31 cellular contexts compared by ENCODE assay signal in the genomic region with DNA sequence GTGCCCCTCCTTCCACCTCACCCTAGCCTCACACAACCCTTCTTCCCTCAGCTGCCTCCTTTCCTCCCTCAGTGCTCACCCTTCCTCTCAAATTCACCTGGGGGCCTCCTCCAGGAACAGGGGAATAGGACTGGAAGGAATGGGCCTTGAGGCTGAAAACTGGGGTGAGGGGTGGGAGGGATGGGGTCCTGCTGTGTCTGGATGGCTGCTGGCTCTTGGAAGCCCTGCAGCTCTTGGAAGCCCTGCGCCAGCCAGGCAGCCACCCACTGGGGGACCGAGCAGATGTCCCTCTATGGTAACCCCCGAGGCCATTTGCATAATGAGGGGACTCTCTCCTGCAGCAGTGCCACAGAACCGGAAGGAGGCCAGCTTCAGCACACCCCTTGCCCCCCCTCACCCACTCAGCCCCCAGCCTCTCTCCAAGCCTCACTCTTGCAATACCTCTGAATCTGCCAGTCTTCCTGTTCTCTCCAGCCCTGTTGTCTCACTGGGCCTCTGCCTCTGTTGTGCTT.
DNase-seq lines count a peak whose midpoint lies in the region; ATAC-seq and TF ChIP-seq lines count a peak whose summit lies in the region.
"Had no signal": no experiment of that assay in that cellular context is flagged by ENCODE, and none has a peak within 500 bp of the region (broad histone marks: within the 10 kb centered on the region; RNA-seq: fewer than 3 reads in every experiment).

No MANE protein-coding gene starts in this region.

- H4K20me1 ChIP-seq in BLaER1, result peaks cover 25% of the 10 kb centered on the region; the same call in 1 of the 2 replicates

- H3K36me3 ChIP-seq in BLaER1, result peaks cover 42% of the 10 kb centered on the region
- H3K36me3 ChIP-seq in H7 (replicated peaks; ENCODE audit: control insufficient read depth, insufficient read depth, low read length), result peaks cover 7% of the 10 kb centered on the region
- H3K36me3 ChIP-seq in SK-N-MC (ENCODE audit: insufficient read depth, low read length), result peaks cover 12% of the 10 kb centered on the region; the same call in 1 of the 2 replicates
- H3K36me3 ChIP-seq: BE2C, neutrophil, prostate gland had no signal

- TF ChIP-seq CTCF in nephron (IDR thresholded peaks at IDR 0.05; ENCODE audit: unreplicated experiment in 3 of 3) (no peak), GM13976 (IDR thresholded peaks at IDR 0.05; ENCODE audit: borderline replicate concordance, control extremely low read depth, extremely low read depth, insufficient read depth, missing control alignments) (no peak)

- H3K4me2 ChIP-seq in BLaER1, result peak overlapping the region; percentile 42
- H3K4me2 ChIP-seq: SK-N-SH had no signal

- H3K27ac ChIP-seq in BLaER1, result peak overlapping the region; percentile 31; the same call in 1 of the 2 replicates
- peak overlapping the region; percentile 81; the same call in 1 of the 2 replicates for H3K27ac ChIP-seq in SK-N-MC
- H3K27ac ChIP-seq: esophagus squamous epithelium, foreskin keratinocyte, heart left ventricle, left ventricle myocardium inferior, neutrophil, prostate gland, stomach had no signal

- H3K9ac ChIP-seq in BLaER1 (no peak overlapping the region), SK-N-MC (ENCODE audit: insufficient read length) (peak overlapping the region; percentile 45)
- H3K9ac ChIP-seq: SK-N-SH had no signal

- DNase-seq in H7 (peak; percentile 68), SK-N-MC (ENCODE audit: low read depth, low spot score) (no peak), iPS-NIHi7 (ENCODE audit: extremely low spot score) (no peak), GM13976 (ENCODE audit: low spot score) (no peak)
- DNase-seq in stimulated activated naive CD8-positive, alpha-beta T cell treated with anti-CD3 and anti-CD28 coated beads, Interleukin-15, Interleukin-2, amounts not matched to agents 100 U/mL and 50 U/mL, for 24 hours, result no peak
- DNase-seq: ACHN; activated naive CD4-positive, alpha-beta T cell treated with Interleukin-2 at 50 U/mL for 16 hours; activated T-cell treated with anti-CD3 and anti-CD28 coated beads, Interleukin-2, amount 50 U/mL, for 72 hours; BE2C; DMS79; esophagus squamous epithelium; foreskin keratinocyte; GDM1; heart left ventricle; KBM-7; left ventricle myocardium inferior; mesenchymal stem cell; NCI-H1436; NCI-H2081 treated with DMSO at 0.1 percent for 48 hours; NCI-H345; RPMI8226; SK-N-SH; stimulated activated CD4-positive, alpha-beta T cell treated with anti-CD3 and anti-CD28 coated beads, Interleukin-2, amount 100 ng/mL, for 48 hours; stomach had no signal

- no peaks in the 10 kb centered on the region for H3K9me3 Mint-ChIP-seq in nephron
- H3K9me3 Mint-ChIP-seq: activated T-cell treated with anti-CD3 and anti-CD28 coated beads, Interleukin-2, amount 50 U/mL, for 72 hours; central memory CD8-positive, alpha-beta T cell; dendritic cell treated with granulocyte-macrophage colony-stimulating factor and Interleukin-4, amounts not matched to agents 40 ng/mL and 50 ng/mL, for 4 days had no signal

- ATAC-seq in stimulated activated naive CD8-positive, alpha-beta T cell treated with anti-CD3 and anti-CD28 coated beads, Interleukin-15, Interleukin-2, amounts not matched to agents 100 U/mL and 50 U/mL, for 24 hours, result no peak
- ATAC-seq: activated T-cell treated with anti-CD3 and anti-CD28 coated beads, Interleukin-2, amount 50 U/mL, for 72 hours; foreskin keratinocyte; heart left ventricle; sciatic nerve had no signal

- H3K27me3 ChIP-seq in BLaER1 (no peaks in the 10 kb centered on the region), H7 (ENCODE audit: control insufficient read depth, insufficient read depth, low read length) (no peaks in the 10 kb centered on the region)
- H3K27me3 ChIP-seq: BE2C, esophagus squamous epithelium, foreskin keratinocyte, heart left ventricle, neutrophil, stomach had no signal

- no peak overlapping the region for H3K4me3 Mint-ChIP-seq in nephron
- H3K4me3 Mint-ChIP-seq: activated T-cell treated with anti-CD3 and anti-CD28 coated beads, Interleukin-2, amount 50 U/mL, for 72 hours; central memory CD8-positive, alpha-beta T cell; dendritic cell treated with granulocyte-macrophage colony-stimulating factor and Interleukin-4, amounts not matched to agents 40 ng/mL and 50 ng/mL, for 4 days had no signal

- H3K4me1 Mint-ChIP-seq in nephron, result peaks cover 15% of the 10 kb centered on the region
- H3K4me1 Mint-ChIP-seq: central memory CD8-positive, alpha-beta T cell had no signal

- in situ Hi-C loops in GM13976 (cut with MboI; ENCODE audit: low sequenced_read_pairs, unreplicated experiment), result no loop called here

- H3K4me3 ChIP-seq in BLaER1, result no peak overlapping the region
- H3K4me3 ChIP-seq in H7 (ENCODE audit: insufficient read depth, low read depth, low read length), result no peak overlapping the region
- H3K4me3 ChIP-seq in SK-N-MC, result peak overlapping the region; percentile 48
- H3K4me3 ChIP-seq: esophagus squamous epithelium, heart left ventricle, left ventricle myocardium inferior, prostate gland, stomach had no signal

- H3K27ac Mint-ChIP-seq in nephron, result peak overlapping the region in 2 of 3 experiments; percentile 7 to 46
- H3K27ac Mint-ChIP-seq: activated T-cell treated with anti-CD3 and anti-CD28 coated beads, Interleukin-2, amount 50 U/mL, for 72 hours; dendritic cell treated with granulocyte-macrophage colony-stimulating factor and Interleukin-4, amounts not matched to agents 40 ng/mL and 50 ng/mL, for 4 days had no signal

- H3K36me3 Mint-ChIP-seq in nephron (ENCODE audit: low read depth), result peaks cover 61% of the 10 kb centered on the region

- H3K9me3 ChIP-seq in BLaER1 (no peaks in the 10 kb centered on the region), SK-N-MC (ENCODE audit: low read depth, low read length) (no peaks in the 10 kb centered on the region)
- H3K9me3 ChIP-seq: BE2C, esophagus squamous epithelium, heart left ventricle, left ventricle myocardium inferior, neutrophil, prostate gland, SK-N-SH, stomach had no signal

- H3K4me1 ChIP-seq in BLaER1, result peaks cover 34% of the 10 kb centered on the region
- H3K4me1 ChIP-seq: BE2C, foreskin keratinocyte, prostate gland had no signal

- no peaks in the 10 kb centered on the region for H3K27me3 Mint-ChIP-seq in nephron (ENCODE audit: low read depth)
